ENCODE assay signal across 8 cellular contexts in the genomic region with DNA sequence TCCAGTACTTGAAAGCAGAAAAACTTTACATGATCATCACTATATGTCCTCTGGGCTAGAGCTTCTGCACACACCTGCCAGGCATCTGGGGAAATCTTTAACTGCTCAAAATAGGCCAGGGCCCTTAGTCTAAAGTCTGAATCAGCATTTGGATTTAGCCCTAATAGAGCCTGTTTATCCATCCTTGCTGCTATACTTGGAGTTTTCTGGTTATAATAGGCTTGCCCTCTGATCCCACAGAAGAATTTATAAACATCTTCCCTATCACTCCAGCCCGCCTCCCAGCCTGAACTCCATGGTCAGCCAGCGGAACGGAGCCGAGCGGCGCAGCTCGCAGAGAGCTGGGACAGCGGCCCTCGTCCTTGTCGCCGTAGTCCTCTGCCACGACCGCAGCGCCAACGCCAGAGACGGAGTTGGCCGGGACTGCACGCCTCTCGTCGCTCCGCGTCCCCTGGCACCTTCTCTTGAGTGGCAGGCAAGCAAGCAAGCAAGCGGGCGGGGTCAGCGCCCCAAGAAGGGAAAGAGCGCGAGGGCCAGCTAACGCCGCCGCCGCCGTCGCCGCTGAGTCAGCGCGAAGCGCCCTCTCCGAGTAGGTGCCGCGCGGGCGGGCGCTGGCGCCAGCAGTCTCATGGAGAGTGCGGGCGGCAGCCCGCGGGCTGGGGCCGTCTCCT. TPM values are rescaled to one million over a fixed set of nuclear protein-coding genes. Genes with fewer than 3 reads are reported as not detected.
A peak's percentile ranks its signal among the peaks of the same experiment; 100 is the strongest.
DNase-seq lines count a peak whose midpoint lies in the region; TF ChIP-seq lines count a peak whose summit lies in the region.

No MANE protein-coding gene starts in this region.

- peak overlapping the region; percentile 68 for H3K4me2 ChIP-seq in neural progenitor cell

- H3K79me2 ChIP-seq in neural progenitor cell (ENCODE audit: low read depth), result no peaks in the 10 kb centered on the region

- H3K36me3 ChIP-seq in NT2/D1 (ENCODE audit: insufficient read depth, insufficient read length, low read length) (no peaks in the 10 kb centered on the region), neural progenitor cell (no peaks in the 10 kb centered on the region), subcutaneous abdominal adipose tissue (ENCODE audit: control insufficient read depth in 5 of 5, insufficient read depth in 5 of 5, low read length in 5 of 5) (no peaks in the 10 kb centered on the region)

- H3K9me3 ChIP-seq in NT2/D1 (ENCODE audit: insufficient read depth, low read length) (peaks cover 14% of the 10 kb centered on the region), neural progenitor cell (ENCODE audit: low read depth) (peaks cover 5% of the 10 kb centered on the region), subcutaneous abdominal adipose tissue (ENCODE audit: control insufficient read depth in 5 of 5, low read length in 5 of 5) (peaks cover 0 to 8% (median 7%) of the 10 kb centered on the region in 5 donors)

- H3K4me3 Mint-ChIP-seq in HFFc6, result no peak overlapping the region; the same call in 1 of the 2 replicates
- H3K4me3 Mint-ChIP-seq in neural progenitor cell, result no peak overlapping the region

- TF ChIP-seq CTCF in HFFc6 (IDR thresholded peaks at IDR 0.05), result no peak
- peak; percentile 11 for TF ChIP-seq CTCF in neural progenitor cell (IDR thresholded peaks at IDR 0.05)

- no peaks in the 10 kb centered on the region for H4K20me1 ChIP-seq in neural progenitor cell (ENCODE audit: low read depth)

- H3K9me3 Mint-ChIP-seq in HFFc6, result peaks cover 15% of the 10 kb centered on the region
- peaks cover 4% of the 10 kb centered on the region for H3K9me3 Mint-ChIP-seq in neural progenitor cell

- peaks cover 8% of the 10 kb centered on the region; the same call in 1 of the 2 replicates for H3K36me3 Mint-ChIP-seq in HFFc6 (ENCODE audit: low read depth)
- H3K36me3 Mint-ChIP-seq in neural progenitor cell, result no peaks in the 10 kb centered on the region

- H3K27me3 ChIP-seq in NT2/D1 (ENCODE audit: insufficient read depth, insufficient read length), result peaks cover 45% of the 10 kb centered on the region
- H3K27me3 ChIP-seq in neural progenitor cell, result peaks cover 56% of the 10 kb centered on the region
- peaks cover 0 to 2% (median 0%) of the 10 kb centered on the region in 5 donors for H3K27me3 ChIP-seq in subcutaneous abdominal adipose tissue (ENCODE audit: control insufficient read depth in 5 of 5, insufficient read depth in 4 of 5, low read length in 5 of 5)

- peak overlapping the region; percentile 45 for H3K4me3 ChIP-seq in NT2/D1 (ENCODE audit: insufficient read length, low read depth)
- H3K4me3 ChIP-seq in neural progenitor cell, result peak overlapping the region; percentile 38
- H3K4me3 ChIP-seq in subcutaneous abdominal adipose tissue (ENCODE audit: low read depth in 1 of 5, low read length in 5 of 5), result peak overlapping the region in 4 of 5 donors; percentile 58 to 74 (median 68)

- DNase-seq in AG08395 (ENCODE audit: low spot score) (peak; percentile 69), HFFc6 (peak; percentile 77), NT2/D1 (ENCODE audit: low read depth, low spot score) (peak; percentile 72), germinal center (ENCODE audit: low spot score) (peak; percentile 30), neural progenitor cell (ENCODE audit: low spot score) (peak; percentile 93)
- peak; percentile 9 for DNase-seq in activated gamma-delta T cell treated with anti-CD3 and anti-CD28 coated beads, Interleukin-2, amount 50 U/mL, for 16 hours (ENCODE audit: low read depth)
- no peak for DNase-seq in NK-92 treated with Interleukin-12 subunit alpha and Interleukin-12 subunit beta, amount 100 ng/mL, for 24 hours (lab: John Stamatoyannopoulos, UW)

- peaks cover 16% of the 10 kb centered on the region for H3F3A ChIP-seq in neural progenitor cell (ENCODE audit: low read depth)

- H3K9ac ChIP-seq in NT2/D1 (ENCODE audit: insufficient read length, low read depth), result peak overlapping the region; percentile 74
- H3K9ac ChIP-seq in neural progenitor cell, result no peak overlapping the region
- H3K9ac ChIP-seq in subcutaneous abdominal adipose tissue (ENCODE audit: low read length in 5 of 5), result peak overlapping the region in 3 of 5 donors; percentile 48 to 65 (median 52)

- H3K4me1 Mint-ChIP-seq in HFFc6 (ENCODE audit: low read depth) (peaks cover 36% of the 10 kb centered on the region), neural progenitor cell (peaks cover 13% of the 10 kb centered on the region)

- no peaks in the 10 kb centered on the region for H3K27me3 Mint-ChIP-seq in HFFc6 (ENCODE audit: insufficient read depth)
- peaks cover 3% of the 10 kb centered on the region for H3K27me3 Mint-ChIP-seq in neural progenitor cell (ENCODE audit: insufficient read depth, low read depth)

- H3K27ac Mint-ChIP-seq in HFFc6 (no peak overlapping the region; the same call in 1 of the 2 replicates), neural progenitor cell (peak overlapping the region; percentile 81)

- peak overlapping the region; percentile 6 for H2AFZ ChIP-seq in neural progenitor cell (replicated peaks)

- H3K27ac ChIP-seq in neural progenitor cell (no peak overlapping the region), subcutaneous abdominal adipose tissue (ENCODE audit: low read depth, low read length) (no peak overlapping the region)

- H3K4me1 ChIP-seq in NT2/D1 (ENCODE audit: insufficient read depth, insufficient read length) (no peaks in the 10 kb centered on the region), neural progenitor cell (peaks cover 7% of the 10 kb centered on the region), subcutaneous abdominal adipose tissue (ENCODE audit: control insufficient read depth in 5 of 5, insufficient read depth in 5 of 5, low read length in 5 of 5) (peaks cover 0 to 9% (median 8%) of the 10 kb centered on the region in 5 donors)

RNA-seq across cellular contexts. Expression of gene ASIP, which starts 25.4 kb away (rescaled TPM):
- total RNA-seq in HFFc6 (2021; fragmentation: NEBNext Ultra II Directional; extraction: Animal tissue kit (Norgen Biotek cat#: 25700)), result not detected
- total RNA-seq in neural progenitor cell (ENCODE audit: low replicate concordance), result not detected in 2 replicates
